In genomic region chr2:55232084-55232862, GRCh38 we compare ENCODE assay signal across 1 cellular context.
TF ChIP-seq lines count a peak whose summit lies in the region.

Gene CLHC1 (minus strand): TSS chr2:55232293. CDS start chr2:55222411, 9,882 bp downstream.
Gene RPS27A (plus strand): TSS chr2:55232688. CDS start chr2:55232825, 137 bp downstream.

TF ChIP-seq in K562, 482 proteins besides CTCF, POLR2A, EP300 and RAD21 (continued from another document and continues in another):
- TF ChIP-seq ARNT (IDR thresholded peaks at IDR 0.05) = peak; percentile 60 to 77; a peak in 2 of 4 replicates
- TF ChIP-seq BRD9 (IDR thresholded peaks at IDR 0.05; ENCODE audit: low read depth, partially characterized antibody) = no peak
- TF ChIP-seq PHB2 (IDR thresholded peaks at IDR 0.05; ENCODE audit: low read depth) = no peak
- TF ChIP-seq CREB1 (IDR thresholded peaks at IDR 0.05) = no peak
- TF ChIP-seq CREB1 (CRISPR knock-in tag; IDR thresholded peaks at IDR 0.05) = peak; percentile 28; the same call in 1 of the 2 replicates
- peak; percentile 40; the same call in 1 of the 2 replicates for TF ChIP-seq ELF4 (CRISPR knock-in tag; IDR thresholded peaks at IDR 0.05)
- TF ChIP-seq ZFP36 (IDR thresholded peaks at IDR 0.05; ENCODE audit: low read depth, low read length, partially characterized antibody) = peak; percentile 61
- TF ChIP-seq FOXA1 (IDR thresholded peaks at IDR 0.05; ENCODE audit: borderline replicate concordance) = no peak
- TF ChIP-seq NFE2L1 (tag; IDR thresholded peaks at IDR 0.05; ENCODE audit: borderline replicate concordance, low read depth) = no peak
- peak; percentile 65 for TF ChIP-seq GABPB1 (CRISPR knock-in tag; IDR thresholded peaks at IDR 0.05)
- no peak for TF ChIP-seq ZKSCAN8 (CRISPR knock-in tag; IDR thresholded peaks at IDR 0.05)
- TF ChIP-seq ELF1 (tag; IDR thresholded peaks at IDR 0.05) = peak; percentile 98
- TF ChIP-seq ZBTB33 (CRISPR knock-in tag; IDR thresholded peaks at IDR 0.05) = no peak
- TF ChIP-seq, protein P1, sequence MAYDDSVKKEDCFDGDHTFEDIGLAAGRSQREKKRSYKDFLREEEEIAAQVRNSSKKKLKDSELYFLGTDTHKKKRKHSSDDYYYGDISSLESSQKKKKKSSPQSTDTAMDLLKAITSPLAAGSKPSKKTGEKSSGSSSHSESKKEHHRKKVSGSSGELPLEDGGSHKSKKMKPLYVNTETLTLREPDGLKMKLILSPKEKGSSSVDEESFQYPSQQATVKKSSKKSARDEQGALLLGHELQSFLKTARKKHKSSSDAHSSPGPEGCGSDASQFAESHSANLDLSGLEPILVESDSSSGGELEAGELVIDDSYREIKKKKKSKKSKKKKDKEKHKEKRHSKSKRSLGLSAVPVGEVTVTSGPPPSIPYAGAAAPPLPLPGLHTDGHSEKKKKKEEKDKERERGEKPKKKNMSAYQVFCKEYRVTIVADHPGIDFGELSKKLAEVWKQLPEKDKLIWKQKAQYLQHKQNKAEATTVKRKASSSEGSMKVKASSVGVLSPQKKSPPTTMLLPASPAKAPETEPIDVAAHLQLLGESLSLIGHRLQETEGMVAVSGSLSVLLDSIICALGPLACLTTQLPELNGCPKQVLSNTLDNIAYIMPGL (CRISPR knock-in tag; IDR thresholded peaks at IDR 0.05) = 0 out of 2 replicates have a peak, but pooled peaks have one; percentile 60
- TF ChIP-seq FIP1L1 (IDR thresholded peaks at IDR 0.05; ENCODE audit: low read depth, low read length, poor library complexity, severe bottlenecking) = no peak
- no peak for TF ChIP-seq CUX1 (CRISPR knock-in tag; IDR thresholded peaks at IDR 0.05)
- no peak for TF ChIP-seq DMBX1 (CRISPR knock-in tag; IDR thresholded peaks at IDR 0.05; ENCODE audit: borderline replicate concordance)
- TF ChIP-seq PHF20 (IDR thresholded peaks at IDR 0.05; ENCODE audit: partially characterized antibody) = peak; percentile 49
- TF ChIP-seq ATF2 (CRISPR knock-in tag; IDR thresholded peaks at IDR 0.05) = no peak
- no peak for TF ChIP-seq KLF1 (tag; IDR thresholded peaks at IDR 0.05)
- no peak for TF ChIP-seq SMAD2 (IDR thresholded peaks at IDR 0.05; ENCODE audit: low read depth, low read length)
- peak; percentile 95 for TF ChIP-seq TBP (optimal IDR thresholded peaks at IDR 0.05; ENCODE audit: low read depth, low read length)
- TF ChIP-seq MCM3 (IDR thresholded peaks at IDR 0.05) = no peak
- TF ChIP-seq ZNF695 (CRISPR knock-in tag; IDR thresholded peaks at IDR 0.05) = no peak
- no peak for TF ChIP-seq PPARD (CRISPR knock-in tag; IDR thresholded peaks at IDR 0.05)
- peak in 1 of 2 experiments; percentile 98 for TF ChIP-seq NCOA2 (IDR thresholded peaks at IDR 0.05; ENCODE audit: partially characterized antibody in 2 of 2)
- no peak for TF ChIP-seq SRSF1 (IDR thresholded peaks at IDR 0.05; ENCODE audit: low read depth, low read length)
- no peak for TF ChIP-seq RBM17 (IDR thresholded peaks at IDR 0.05; ENCODE audit: borderline replicate concordance, low read depth, low read length)
- TF ChIP-seq ETS1 (conservative IDR thresholded peaks at IDR 0.05; ENCODE audit: control insufficient read depth, low read depth, low read length) = peak; percentile 52; the same call in 1 of the 2 replicates
- TF ChIP-seq SMAD1 (IDR thresholded peaks at IDR 0.05; ENCODE audit: low read depth, low read length, partially characterized antibody) = peak; percentile 68
- TF ChIP-seq STAT5B (CRISPR knock-in tag; IDR thresholded peaks at IDR 0.05) = no peak
- TF ChIP-seq JUN (IDR thresholded peaks at IDR 0.05; ENCODE audit: borderline replicate concordance, low read depth, low read length) = peak; percentile 12; the same call in 1 of the 2 replicates
- TF ChIP-seq JUN (CRISPR knock-in tag; IDR thresholded peaks at IDR 0.05; ENCODE audit: borderline replicate concordance) = no peak
- no peak for TF ChIP-seq ZNF23 (CRISPR knock-in tag; IDR thresholded peaks at IDR 0.05)
- peak; percentile 18; the same call in 1 of the 2 replicates for TF ChIP-seq DPF2 (IDR thresholded peaks at IDR 0.05)
- no peak for TF ChIP-seq SMARCC2 (IDR thresholded peaks at IDR 0.05; ENCODE audit: low read depth)
- TF ChIP-seq, protein P2, sequence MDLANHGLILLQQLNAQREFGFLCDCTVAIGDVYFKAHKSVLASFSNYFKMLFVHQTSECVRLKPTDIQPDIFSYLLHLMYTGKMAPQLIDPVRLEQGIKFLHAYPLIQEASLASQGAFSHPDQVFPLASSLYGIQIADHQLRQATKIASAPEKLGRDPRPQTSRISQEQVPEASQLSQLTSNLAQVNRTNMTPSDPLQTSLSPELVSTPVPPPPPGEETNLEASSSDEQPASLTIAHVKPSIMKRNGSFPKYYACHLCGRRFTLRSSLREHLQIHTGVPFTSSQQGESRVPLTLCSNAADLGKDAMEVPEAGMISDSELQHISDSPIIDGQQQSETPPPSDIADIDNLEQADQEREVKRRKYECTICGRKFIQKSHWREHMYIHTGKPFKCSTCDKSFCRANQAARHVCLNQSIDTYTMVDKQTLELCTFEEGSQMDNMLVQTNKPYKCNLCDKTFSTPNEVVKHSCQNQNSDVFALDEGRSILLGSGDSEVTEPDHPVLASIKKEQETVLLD (IDR thresholded peaks at IDR 0.05) = no peak
- peak; percentile 70 for TF ChIP-seq SAP30 (IDR thresholded peaks at IDR 0.05; ENCODE audit: borderline replicate concordance, insufficient read depth, low read depth, low read length, poor library complexity, severe bottlenecking)
- no peak for TF ChIP-seq ZNF780A (CRISPR knock-in tag; IDR thresholded peaks at IDR 0.05)
- TF ChIP-seq, protein P3, sequence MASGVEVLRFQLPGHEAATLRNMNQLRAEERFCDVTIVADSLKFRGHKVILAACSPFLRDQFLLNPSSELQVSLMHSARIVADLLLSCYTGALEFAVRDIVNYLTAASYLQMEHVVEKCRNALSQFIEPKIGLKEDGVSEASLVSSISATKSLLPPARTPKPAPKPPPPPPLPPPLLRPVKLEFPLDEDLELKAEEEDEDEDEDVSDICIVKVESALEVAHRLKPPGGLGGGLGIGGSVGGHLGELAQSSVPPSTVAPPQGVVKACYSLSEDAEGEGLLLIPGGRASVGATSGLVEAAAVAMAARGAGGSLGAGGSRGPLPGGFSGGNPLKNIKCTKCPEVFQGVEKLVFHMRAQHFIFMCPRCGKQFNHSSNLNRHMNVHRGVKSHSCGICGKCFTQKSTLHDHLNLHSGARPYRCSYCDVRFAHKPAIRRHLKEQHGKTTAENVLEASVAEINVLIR (CRISPR knock-in tag; IDR thresholded peaks at IDR 0.05) = no peak
- TF ChIP-seq, protein P4, sequence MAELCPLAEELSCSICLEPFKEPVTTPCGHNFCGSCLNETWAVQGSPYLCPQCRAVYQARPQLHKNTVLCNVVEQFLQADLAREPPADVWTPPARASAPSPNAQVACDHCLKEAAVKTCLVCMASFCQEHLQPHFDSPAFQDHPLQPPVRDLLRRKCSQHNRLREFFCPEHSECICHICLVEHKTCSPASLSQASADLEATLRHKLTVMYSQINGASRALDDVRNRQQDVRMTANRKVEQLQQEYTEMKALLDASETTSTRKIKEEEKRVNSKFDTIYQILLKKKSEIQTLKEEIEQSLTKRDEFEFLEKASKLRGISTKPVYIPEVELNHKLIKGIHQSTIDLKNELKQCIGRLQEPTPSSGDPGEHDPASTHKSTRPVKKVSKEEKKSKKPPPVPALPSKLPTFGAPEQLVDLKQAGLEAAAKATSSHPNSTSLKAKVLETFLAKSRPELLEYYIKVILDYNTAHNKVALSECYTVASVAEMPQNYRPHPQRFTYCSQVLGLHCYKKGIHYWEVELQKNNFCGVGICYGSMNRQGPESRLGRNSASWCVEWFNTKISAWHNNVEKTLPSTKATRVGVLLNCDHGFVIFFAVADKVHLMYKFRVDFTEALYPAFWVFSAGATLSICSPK (IDR thresholded peaks at IDR 0.05; ENCODE audit: borderline replicate concordance) = no peak
- TF ChIP-seq ZNF707 (CRISPR knock-in tag; conservative IDR thresholded peaks at IDR 0.05) = no peak
- 0 out of 2 replicates have a peak, but pooled peaks have one; percentile 49 for TF ChIP-seq KLF13 (tag; IDR thresholded peaks at IDR 0.05; ENCODE audit: borderline replicate concordance, low read depth)
- no peak for TF ChIP-seq NCOA4 (IDR thresholded peaks at IDR 0.05; ENCODE audit: partially characterized antibody)
- peak; percentile 94 for TF ChIP-seq RBFOX2 (IDR thresholded peaks at IDR 0.05; ENCODE audit: low read depth, low read length)
- no peak for TF ChIP-seq XRCC4 (IDR thresholded peaks at IDR 0.05; ENCODE audit: extremely low read depth, insufficient read depth, insufficient read length)
- TF ChIP-seq, protein P5, sequence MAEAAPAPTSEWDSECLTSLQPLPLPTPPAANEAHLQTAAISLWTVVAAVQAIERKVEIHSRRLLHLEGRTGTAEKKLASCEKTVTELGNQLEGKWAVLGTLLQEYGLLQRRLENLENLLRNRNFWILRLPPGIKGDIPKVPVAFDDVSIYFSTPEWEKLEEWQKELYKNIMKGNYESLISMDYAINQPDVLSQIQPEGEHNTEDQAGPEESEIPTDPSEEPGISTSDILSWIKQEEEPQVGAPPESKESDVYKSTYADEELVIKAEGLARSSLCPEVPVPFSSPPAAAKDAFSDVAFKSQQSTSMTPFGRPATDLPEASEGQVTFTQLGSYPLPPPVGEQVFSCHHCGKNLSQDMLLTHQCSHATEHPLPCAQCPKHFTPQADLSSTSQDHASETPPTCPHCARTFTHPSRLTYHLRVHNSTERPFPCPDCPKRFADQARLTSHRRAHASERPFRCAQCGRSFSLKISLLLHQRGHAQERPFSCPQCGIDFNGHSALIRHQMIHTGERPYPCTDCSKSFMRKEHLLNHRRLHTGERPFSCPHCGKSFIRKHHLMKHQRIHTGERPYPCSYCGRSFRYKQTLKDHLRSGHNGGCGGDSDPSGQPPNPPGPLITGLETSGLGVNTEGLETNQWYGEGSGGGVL (CRISPR knock-in tag; IDR thresholded peaks at IDR 0.05) = no peak
